Comparison of ENCODE assay signal across 25 cellular contexts in the genomic region with DNA sequence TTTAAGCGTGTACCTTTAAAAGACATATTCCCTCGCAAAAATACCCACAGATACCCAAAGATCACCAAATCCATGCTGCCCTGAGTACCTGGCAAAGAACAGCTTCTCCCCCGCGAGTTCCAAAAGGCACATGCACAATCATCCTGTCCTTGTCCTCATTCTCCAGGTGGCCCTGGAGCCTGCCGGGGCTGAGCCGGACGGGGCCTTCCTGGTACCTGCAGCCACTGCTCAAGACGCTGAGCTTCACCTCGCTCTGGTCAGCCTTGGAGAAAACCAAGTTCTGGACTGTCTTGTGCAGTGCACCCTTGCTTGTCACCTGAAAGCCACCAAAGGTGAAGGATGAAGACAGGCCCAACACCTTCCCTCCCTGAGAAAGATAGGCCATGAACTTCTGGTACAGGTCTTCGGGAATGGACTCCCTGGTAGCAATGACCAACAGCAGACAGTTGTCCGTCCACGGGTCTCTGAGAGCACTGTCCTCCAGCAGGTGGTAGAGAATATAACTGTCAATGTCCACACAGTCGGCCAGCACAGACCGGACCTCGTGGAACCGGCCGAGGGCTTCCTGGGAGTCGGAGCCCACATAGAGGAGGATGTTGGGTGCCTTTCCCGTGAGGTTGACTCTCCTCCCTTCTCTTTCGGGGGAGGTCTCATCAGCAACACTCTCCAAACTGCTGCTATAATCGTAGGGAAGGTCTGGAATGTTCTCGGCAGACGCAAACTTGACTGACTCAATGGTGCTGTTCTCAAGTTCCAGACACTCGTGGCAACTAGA.
"Had no signal": no experiment of that assay in that cellular context is flagged by ENCODE, and none has a peak within 500 bp of the region (broad histone marks: within the 10 kb centered on the region; RNA-seq: fewer than 3 reads in every experiment).

No MANE protein-coding gene starts in this region.

- H3K27me3 ChIP-seq: brain microvascular endothelial cell, colonic mucosa had no signal

- H3K4me3 ChIP-seq: colonic mucosa had no signal

- ATAC-seq: activated CD4-positive, CD25-positive, alpha-beta regulatory T cell treated with anti-CD3 and anti-CD28 coated beads, Interleukin-2, amount 50 U/mL, for 24 hours; activated CD8-positive, alpha-beta T cell treated with anti-CD3 and anti-CD28 coated beads for 36 hours; activated T-cell treated with anti-CD3 and anti-CD28 coated beads, Interleukin-2, amount 50 U/mL, for 4 hours; activated T-helper 17 cell treated with anti-CD3 and anti-CD28 coated beads, Interleukin-2, amount 50 U/mL, for 72 hours; esophagus mucosa had no signal

- H3K9me3 ChIP-seq: colonic mucosa had no signal

- H3K27me3 Mint-ChIP-seq: activated B cell treated with CpG ODN at 0.5 μM for 24 hours; activated CD8-positive, alpha-beta T cell treated with anti-CD3 and anti-CD28 coated beads for 36 hours; activated naive CD8-positive, alpha-beta T cell; activated T-helper 17 cell treated with anti-CD3 and anti-CD28 coated beads, Interleukin-2, amount 50 U/mL, for 72 hours had no signal

- H3K4me3 Mint-ChIP-seq: activated B cell treated with CpG ODN at 0.5 μM for 24 hours; activated CD8-positive, alpha-beta T cell treated with anti-CD3 and anti-CD28 coated beads for 36 hours; activated naive CD8-positive, alpha-beta T cell; activated T-cell treated with anti-CD3 and anti-CD28 coated beads, Interleukin-2, amount 50 U/mL, for 4 hours; activated T-helper 17 cell treated with anti-CD3 and anti-CD28 coated beads, Interleukin-2, amount 50 U/mL, for 72 hours had no signal

- H3K36me3 ChIP-seq: colonic mucosa had no signal

- H3K27ac Mint-ChIP-seq: activated B cell treated with CpG ODN at 0.5 μM for 24 hours; activated CD8-positive, alpha-beta T cell treated with anti-CD3 and anti-CD28 coated beads for 36 hours; activated naive CD8-positive, alpha-beta T cell; activated T-helper 17 cell treated with anti-CD3 and anti-CD28 coated beads, Interleukin-2, amount 50 U/mL, for 72 hours had no signal

- H3K4me1 ChIP-seq: colonic mucosa had no signal

- H3K9me3 Mint-ChIP-seq: activated B cell treated with CpG ODN at 0.5 μM for 24 hours; activated CD8-positive, alpha-beta T cell treated with anti-CD3 and anti-CD28 coated beads for 36 hours; activated T-cell treated with anti-CD3 and anti-CD28 coated beads, Interleukin-2, amount 50 U/mL, for 4 hours; activated T-helper 17 cell treated with anti-CD3 and anti-CD28 coated beads, Interleukin-2, amount 50 U/mL, for 72 hours had no signal

- DNase-seq: activated B cell treated with CpG ODN at 0.5 μM for 24 hours; activated CD4-positive, alpha-beta T cell treated with anti-CD3 and anti-CD28 coated beads for 48 hours; activated CD4-positive, alpha-beta T cell treated with anti-CD3 and anti-CD28 coated beads, Interleukin-2, amount 50 U/mL, for 1 hour; activated CD4-positive, alpha-beta T cell treated with anti-CD3 and anti-CD28 coated beads, Interleukin-2, amount 50 U/mL, for 48 hours; activated CD8-positive, alpha-beta memory T cell treated with anti-CD3 and anti-CD28 coated beads for 24 hours; activated CD8-positive, alpha-beta T cell treated with anti-CD3 and anti-CD28 coated beads for 36 hours; activated effector memory CD4-positive, alpha-beta T cell treated with Interleukin-2 at 50 U/mL for 16 hours; activated gamma-delta T cell treated with Interleukin-2 at 50 U/mL for 16 hours; activated naive CD4-positive, alpha-beta T cell treated with anti-CD3 and anti-CD28 coated beads, Interleukin-2, amount 50 U/mL, for 16 hours; activated naive CD4-positive, alpha-beta T cell treated with Interleukin-2 at 50 U/mL for 16 hours; activated T-cell treated with anti-CD3 and anti-CD28 coated beads, Interleukin-2, amount 50 U/mL, for 4 hours; amniotic stem cell; anterior cingulate cortex; brain microvascular endothelial cell; caudate nucleus; colonic mucosa; effector CD8-positive, alpha-beta T cell; foreskin fibroblast; head of caudate nucleus; T-helper 1 cell; T-helper 2 cell had no signal

- H3K4me1 Mint-ChIP-seq: activated B cell treated with CpG ODN at 0.5 μM for 24 hours; activated T-helper 17 cell treated with anti-CD3 and anti-CD28 coated beads, Interleukin-2, amount 50 U/mL, for 72 hours had no signal

- H3K27ac ChIP-seq: brain microvascular endothelial cell, colonic mucosa had no signal
